8 cellular contexts compared by ENCODE assay signal in the genomic region with DNA sequence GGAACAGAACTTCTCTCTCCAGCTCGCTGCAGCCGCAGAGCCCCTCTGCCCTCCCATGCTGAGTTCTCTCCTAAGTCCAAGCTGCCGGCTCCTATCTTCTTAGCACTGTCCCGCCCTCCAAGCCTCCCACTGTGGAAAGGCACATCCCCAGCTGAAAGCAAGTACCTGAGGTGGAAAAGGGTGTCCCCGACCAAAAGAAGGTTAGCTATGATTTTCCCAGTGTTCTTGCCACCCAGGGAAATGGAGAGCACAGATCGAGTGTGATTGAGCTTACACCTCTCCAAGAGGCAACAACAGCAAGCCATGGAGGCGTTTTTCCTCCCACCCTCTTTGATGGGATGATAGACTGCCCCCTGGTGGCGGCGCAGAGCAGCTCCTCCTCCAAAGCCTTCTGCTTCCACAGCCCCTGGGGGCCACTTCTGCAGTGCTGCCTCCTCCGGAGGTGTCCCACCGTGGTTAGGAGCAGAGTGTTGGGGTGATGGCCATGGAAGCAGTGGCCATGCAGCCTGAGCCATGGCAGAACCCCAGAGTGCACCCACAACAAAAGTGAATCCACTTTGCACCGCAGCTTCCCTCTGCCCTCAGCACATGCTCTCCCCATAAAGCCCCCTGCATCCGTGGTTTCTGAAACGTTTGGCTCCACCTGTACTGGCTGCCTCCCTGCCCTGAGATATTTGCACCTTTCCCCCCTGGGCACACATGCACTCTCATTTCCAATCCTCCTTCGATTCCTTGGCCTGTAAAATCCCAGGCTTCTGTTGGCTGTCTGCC.
DNase-seq lines count a peak whose midpoint lies in the region; ATAC-seq and TF ChIP-seq lines count a peak whose summit lies in the region.

No MANE protein-coding gene starts in this region.

- H2AFZ ChIP-seq in OCI-LY1 (ENCODE audit: low read length) = no peak overlapping the region

- no peak overlapping the region for H3K9ac ChIP-seq in OCI-LY1 (ENCODE audit: low read length)

- H3K4me3 ChIP-seq in OCI-LY1 (ENCODE audit: low read depth, low read length, poor library complexity, severe bottlenecking) (no peak overlapping the region), fibroblast of the aortic adventitia (ENCODE audit: low read depth, low read length) (no peak overlapping the region), tibial artery (no peak overlapping the region)

- no peak overlapping the region for H3K27ac ChIP-seq in OCI-LY1 (ENCODE audit: low read depth, low read length, poor library complexity, severe bottlenecking)
- H3K27ac ChIP-seq in tibial artery = no peak overlapping the region

- peak; percentile 29 for DNase-seq in NK-92 treated with Interleukin-12 subunit alpha and Interleukin-12 subunit beta, amount 100 ng/mL, for 24 hours (lab: John Stamatoyannopoulos, UW)
- DNase-seq in NK-92 (lab: John Stamatoyannopoulos, UW; ENCODE audit: unreplicated experiment) (no peak), activated T-cell treated with anti-CD3 and anti-CD28 coated beads for 48 hours (ENCODE audit: low read depth) (peak; percentile 52), fibroblast of the aortic adventitia (ENCODE audit: low read depth) (peak; percentile 58), renal cortical epithelial cell (ENCODE audit: low read depth) (peak; percentile 41), tibial artery (no peak)

- 0 out of 2 replicates have a peak, but pooled peaks cover 3% of the 10 kb centered on the region for H3K27me3 ChIP-seq in OCI-LY1 (ENCODE audit: insufficient read depth, low read length)
- H3K27me3 ChIP-seq in tibial artery = peaks cover 0 to 8% of the 10 kb centered on the region in 2 donors

- intact Hi-C loops in tibial artery (cut with DNase I; ENCODE audit: low total_unique reads) = no loop called here

- no peaks in the 10 kb centered on the region for H3K4me1 ChIP-seq in OCI-LY1 (ENCODE audit: insufficient read depth, low read length, severe bottlenecking)
- no peaks in the 10 kb centered on the region for H3K4me1 ChIP-seq in tibial artery

- H4K20me1 ChIP-seq in OCI-LY1 (ENCODE audit: insufficient read depth, low read length) = no peaks in the 10 kb centered on the region

- H3K79me2 ChIP-seq in OCI-LY1 (ENCODE audit: insufficient read depth, low read length) = no peaks in the 10 kb centered on the region

- H3K9me3 ChIP-seq in OCI-LY1 (ENCODE audit: low read length) = no peaks in the 10 kb centered on the region
- no peaks in the 10 kb centered on the region for H3K9me3 ChIP-seq in tibial artery

- TF ChIP-seq CTCF in OCI-LY1 (IDR thresholded peaks at IDR 0.05; ENCODE audit: low read length) (peak; percentile 95), fibroblast of the aortic adventitia (IDR thresholded peaks at IDR 0.05; ENCODE audit: insufficient read depth, low read length) (peak; percentile 80), tibial artery (IDR thresholded peaks at IDR 0.05) (peak in 1 of 2 experiments; percentile 50)

- H3K9me2 ChIP-seq in OCI-LY1 (ENCODE audit: low read depth, low read length) = no peaks in the 10 kb centered on the region

- ATAC-seq in HG03135 (IDR thresholded peaks at IDR 0.05; ENCODE audit: unreplicated experiment) = peak; percentile 63

- no peak overlapping the region for H3K4me2 ChIP-seq in OCI-LY1 (ENCODE audit: low read length)

- no peaks in the 10 kb centered on the region for H3F3A ChIP-seq in OCI-LY1 (ENCODE audit: insufficient read depth, low read length)

- H3K36me3 ChIP-seq in OCI-LY1 (ENCODE audit: insufficient read depth, low read length) (no peaks in the 10 kb centered on the region), tibial artery (no peaks in the 10 kb centered on the region)

Comparison
In these comparisons a context has a peak if more than half of its experiments do, and no peak if none do; other contexts are left out.
1. DNase-seq: peak in NK-92 treated with Interleukin-12 subunit alpha and Interleukin-12 subunit beta, amount 100 ng/mL, for 24 hours (single experiment), activated T-cell treated with anti-CD3 and anti-CD28 coated beads for 48 hours (single experiment), fibroblast of the aortic adventitia (single experiment) and renal cortical epithelial cell (single experiment); none in NK-92 (single experiment) and tibial artery (0 of 2).